8 cellular contexts compared by ENCODE assay signal in the genomic region with DNA sequence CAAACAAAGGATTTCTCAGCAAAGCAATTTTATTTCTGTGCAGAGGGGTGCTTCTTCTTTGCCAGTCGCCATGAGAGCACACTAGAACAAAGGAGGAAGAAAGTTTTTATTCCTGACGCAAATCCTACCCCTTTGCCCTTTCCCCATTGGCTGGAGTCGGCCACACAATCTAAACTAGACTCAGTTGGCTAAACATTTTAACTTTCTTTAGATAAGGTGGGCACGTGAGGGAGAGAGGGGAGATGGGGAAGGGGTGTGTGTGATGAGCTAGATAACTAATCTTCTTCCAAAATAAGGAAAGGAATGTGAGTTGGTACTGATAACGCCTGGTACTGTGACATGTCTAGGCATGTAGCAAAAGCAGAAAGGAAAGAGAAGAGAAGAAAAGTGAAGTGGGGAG. TPM values are rescaled to one million over a fixed set of nuclear protein-coding genes. Genes with fewer than 3 reads are reported as not detected.
A peak's percentile ranks its signal among the peaks of the same experiment; 100 is the strongest.
DNase-seq lines count a peak whose midpoint lies in the region; ATAC-seq and TF ChIP-seq lines count a peak whose summit lies in the region.

No MANE protein-coding gene starts in this region.

- intact Hi-C loops in esophagus muscularis mucosa (cut with DNase I) = loop anchor here (5.0 kb wide), 1 partner anchor 88 kb away; no protein-coding TSS in a partner anchor

- no peak for TF ChIP-seq CTCF in esophagus muscularis mucosa (IDR thresholded peaks at IDR 0.05)
- no peak for TF ChIP-seq CTCF in osteoblast (IDR thresholded peaks at IDR 0.05; ENCODE audit: extremely low read depth, low read depth, low read length)

- H3K27me3 Mint-ChIP-seq in CD8-positive, alpha-beta memory T cell = no peaks in the 10 kb centered on the region

- no peaks in the 10 kb centered on the region for H3K9me3 ChIP-seq in CD8-positive, alpha-beta memory T cell (ENCODE audit: low read length)
- no peaks in the 10 kb centered on the region for H3K9me3 ChIP-seq in esophagus muscularis mucosa
- H3K9me3 ChIP-seq in osteoblast (ENCODE audit: low read depth, low read length) = no peaks in the 10 kb centered on the region

- H3K4me3 ChIP-seq in CD8-positive, alpha-beta memory T cell (ENCODE audit: low read length) = peak overlapping the region; percentile 84
- H3K4me3 ChIP-seq in esophagus muscularis mucosa = peak overlapping the region; percentile 47 to 61 (median 56)
- peak overlapping the region; percentile 70 for H3K4me3 ChIP-seq in osteoblast (ENCODE audit: insufficient read depth, low read length)

- H3K36me3 ChIP-seq in CD8-positive, alpha-beta memory T cell (ENCODE audit: insufficient read depth, low read length) = no peaks in the 10 kb centered on the region
- H3K36me3 ChIP-seq in esophagus muscularis mucosa (no peaks in the 10 kb centered on the region), osteoblast (ENCODE audit: insufficient read depth, low read length) (peaks cover 12% of the 10 kb centered on the region)

- H3K27me3 ChIP-seq in CD8-positive, alpha-beta memory T cell (ENCODE audit: insufficient read depth, low read length, poor library complexity, severe bottlenecking) = no peaks in the 10 kb centered on the region
- H3K27me3 ChIP-seq in esophagus muscularis mucosa (no peaks in the 10 kb centered on the region), osteoblast (ENCODE audit: insufficient read depth, low read length) (no peaks in the 10 kb centered on the region)

- WGBS in esophagus muscularis mucosa = 8% methylated on average over 5 of the region's 5 CpGs

- H3K4me1 ChIP-seq in CD8-positive, alpha-beta memory T cell (ENCODE audit: insufficient read depth, low read length) = peaks cover 46% of the 10 kb centered on the region
- H3K4me1 ChIP-seq in esophagus muscularis mucosa (peaks cover 3 to 59% (median 44%) of the 10 kb centered on the region in 4 donors), osteoblast (ENCODE audit: insufficient read depth, low read length) (peaks cover 32% of the 10 kb centered on the region)

- peak overlapping the region; percentile 88 for H3K4me2 ChIP-seq in osteoblast (ENCODE audit: insufficient read depth, low read length)

- TF ChIP-seq EP300 in esophagus muscularis mucosa (IDR thresholded peaks at IDR 0.05) = no peak

- peak overlapping the region; percentile 92 to 99 (median 95) for H3K4me3 Mint-ChIP-seq in CD8-positive, alpha-beta memory T cell

- H4K20me1 ChIP-seq in osteoblast (ENCODE audit: insufficient read depth, low read length) = peaks cover 3% of the 10 kb centered on the region

- H3K27ac Mint-ChIP-seq in CD8-positive, alpha-beta memory T cell = peak overlapping the region; percentile 91 to 98 (median 96)

- peak overlapping the region; percentile 79 for H3K27ac ChIP-seq in CD8-positive, alpha-beta memory T cell (ENCODE audit: low read depth, low read length)
- peak overlapping the region; percentile 81 to 89 (median 85) for H3K27ac ChIP-seq in esophagus muscularis mucosa (replicated peaks in 1 of 4)
- H3K27ac ChIP-seq in osteoblast (ENCODE audit: low read depth, low read length) = peak overlapping the region; percentile 95

- H3K4me1 Mint-ChIP-seq in CD8-positive, alpha-beta memory T cell = peaks cover 52 to 61% (median 60%) of the 10 kb centered on the region in 3 donors

- POLR2A ChIA-PET in CD8-positive, alpha-beta memory T cell (lab: Charles Lee) = interaction anchor here (0.7 to 1.2 kb wide), 2 partner anchors 10 to 545 kb away, joined by 3 read pairs; no protein-coding TSS in a partner anchor

- CTCF ChIA-PET in CD8-positive, alpha-beta memory T cell (lab: Charles Lee) = interaction anchor here (1.5 to 2.4 kb wide), 3 partner anchors 10 to 673 kb away, joined by 3 to 11 read pairs (median 5); no protein-coding TSS in a partner anchor

- no peak for TF ChIP-seq POLR2A in esophagus muscularis mucosa (IDR thresholded peaks at IDR 0.05; ENCODE audit: low read depth)

- H3K79me2 ChIP-seq in osteoblast (ENCODE audit: insufficient read depth, low read length) = peaks cover 45% of the 10 kb centered on the region

- ATAC-seq in GM18861 (IDR thresholded peaks at IDR 0.05; ENCODE audit: unreplicated experiment) = no peak
- ATAC-seq in HG03565 (IDR thresholded peaks at IDR 0.05; ENCODE audit: unreplicated experiment) = no peak
- no peak for ATAC-seq in GM21360 (IDR thresholded peaks at IDR 0.05; ENCODE audit: unreplicated experiment)

- H3K36me3 Mint-ChIP-seq in CD8-positive, alpha-beta memory T cell = peaks cover 0 to 41% (median 4%) of the 10 kb centered on the region in 3 donors

- no peak for DNase-seq in CD8-positive, alpha-beta memory T cell
- DNase-seq in OCI-M1 (lab: John Stamatoyannopoulos, UW) (peak; percentile 86), esophagus muscularis mucosa (ENCODE audit: extremely low spot score) (peak; percentile 26), osteoblast (ENCODE audit: insufficient read length, low spot score, missing footprints) (peak; percentile 68), NK-92 (lab: John Stamatoyannopoulos, UW; ENCODE audit: unreplicated experiment) (no peak)

- H3K9me3 Mint-ChIP-seq in CD8-positive, alpha-beta memory T cell = peaks cover 0 to 1% (median 0%) of the 10 kb centered on the region in 5 donors

- H2AFZ ChIP-seq in osteoblast (ENCODE audit: low read length) = peak overlapping the region; percentile 43

RNA-seq across cellular contexts. Expression of a gene that starts 0.6 kb away (rescaled TPM):
- 100 to 1,000 TPM; 105 TPM for total RNA-seq in CD8-positive, alpha-beta memory T cell
- 163 TPM for polyA plus RNA-seq in CD8-positive, alpha-beta memory T cell
- total RNA-seq in esophagus muscularis mucosa = 10 to 100 TPM; 27.1 to 46.6 (median 36.7) TPM
- 152 and 185 TPM in 2 replicates for total RNA-seq in osteoblast

RNA-seq across cellular contexts. Expression of a gene that starts 5.3 kb away (rescaled TPM):
- 10 to 100 TPM in 1 of 2 experiments, 1 to 10 TPM in 1; 8.2 to 10.6 TPM for total RNA-seq in CD8-positive, alpha-beta memory T cell
- 9.8 TPM for polyA plus RNA-seq in CD8-positive, alpha-beta memory T cell
- total RNA-seq in esophagus muscularis mucosa (10 to 100 TPM; 15.9 to 21.5 (median 16.6) TPM), osteoblast (25.9 and 29.7 TPM in 2 replicates)

RNA-seq across cellular contexts. Expression of a gene that starts 46.0 kb away (rescaled TPM):
- not detected for total RNA-seq in CD8-positive, alpha-beta memory T cell
- polyA plus RNA-seq in CD8-positive, alpha-beta memory T cell = not detected
- total RNA-seq in esophagus muscularis mucosa (not detected), osteoblast (under 0.01 TPM in 1 of 2 replicates, not detected in the other)

Comparison
In these comparisons a context has a peak if more than half of its experiments do, and no peak if none do; other contexts are left out.
1. DNase-seq: peak in OCI-M1 (single experiment), esophagus muscularis mucosa (single experiment) and osteoblast (single experiment); none in CD8-positive, alpha-beta memory T cell (0 of 5) and NK-92 (single experiment).
2. Peak in every context shown above with its lines, with median percentiles within 50 percentile points of each other: H3K27ac ChIP-seq and H3K4me3 ChIP-seq.